3 cellular contexts compared by ENCODE assay signal in genomic region chr19:17625043-17625442, GRCh38.
TF ChIP-seq lines count a peak whose summit lies in the region.

No MANE protein-coding gene starts in this region.

TF ChIP-seq in A549, 52 proteins besides CTCF, POLR2A, EP300 and RAD21:
- TF ChIP-seq ZFP36 (IDR thresholded peaks at IDR 0.05; ENCODE audit: borderline replicate concordance, partially characterized antibody) (peak; percentile 15), SMC3 (IDR thresholded peaks at IDR 0.05) (no peak)

TF ChIP-seq in K562, 482 proteins besides CTCF, POLR2A, EP300 and RAD21 (continues in another document):
- TF ChIP-seq ZNF408 (CRISPR knock-in tag; IDR thresholded peaks at IDR 0.05; ENCODE audit: low read depth) (no peak), PPARD (CRISPR knock-in tag; IDR thresholded peaks at IDR 0.05) (no peak), CCNT2 (IDR thresholded peaks at IDR 0.05; ENCODE audit: borderline replicate concordance, extremely low read depth, insufficient read length, low read depth, low read length) (no peak), RBM25 (IDR thresholded peaks at IDR 0.05; ENCODE audit: low read depth, low read length, severe bottlenecking) (peak; percentile 26), IFI16 (CRISPR knock-in tag; IDR thresholded peaks at IDR 0.05) (no peak), KDM1A (IDR thresholded peaks at IDR 0.05) (peak in 1 of 2 experiments; percentile 41; a peak in 1 of 4 replicates), MTA2 (IDR thresholded peaks at IDR 0.05; ENCODE audit: low read depth) (no peak), CHD2 (IDR thresholded peaks at IDR 0.05; ENCODE audit: low read depth, low read length) (no peak), BCOR (IDR thresholded peaks at IDR 0.05) (peak; percentile 76), STAG1 (CRISPR knock-in tag; IDR thresholded peaks at IDR 0.05; ENCODE audit: borderline replicate concordance) (no peak), FOXK1 (CRISPR knock-in tag; IDR thresholded peaks at IDR 0.05; ENCODE audit: borderline replicate concordance) (no peak), ZNF146 (CRISPR knock-in tag; IDR thresholded peaks at IDR 0.05; ENCODE audit: unreplicated experiment) (no peak), TFAP4 (CRISPR knock-in tag; IDR thresholded peaks at IDR 0.05; ENCODE audit: borderline replicate concordance) (no peak), BCL6 (CRISPR knock-in tag; IDR thresholded peaks at IDR 0.05) (no peak), ZFP36 (IDR thresholded peaks at IDR 0.05; ENCODE audit: low read depth, low read length, partially characterized antibody) (peak; percentile 56), ZNF263 (CRISPR knock-in tag; IDR thresholded peaks at IDR 0.05; ENCODE audit: borderline replicate concordance) (no peak)
- TF ChIP-seq, protein P1, sequence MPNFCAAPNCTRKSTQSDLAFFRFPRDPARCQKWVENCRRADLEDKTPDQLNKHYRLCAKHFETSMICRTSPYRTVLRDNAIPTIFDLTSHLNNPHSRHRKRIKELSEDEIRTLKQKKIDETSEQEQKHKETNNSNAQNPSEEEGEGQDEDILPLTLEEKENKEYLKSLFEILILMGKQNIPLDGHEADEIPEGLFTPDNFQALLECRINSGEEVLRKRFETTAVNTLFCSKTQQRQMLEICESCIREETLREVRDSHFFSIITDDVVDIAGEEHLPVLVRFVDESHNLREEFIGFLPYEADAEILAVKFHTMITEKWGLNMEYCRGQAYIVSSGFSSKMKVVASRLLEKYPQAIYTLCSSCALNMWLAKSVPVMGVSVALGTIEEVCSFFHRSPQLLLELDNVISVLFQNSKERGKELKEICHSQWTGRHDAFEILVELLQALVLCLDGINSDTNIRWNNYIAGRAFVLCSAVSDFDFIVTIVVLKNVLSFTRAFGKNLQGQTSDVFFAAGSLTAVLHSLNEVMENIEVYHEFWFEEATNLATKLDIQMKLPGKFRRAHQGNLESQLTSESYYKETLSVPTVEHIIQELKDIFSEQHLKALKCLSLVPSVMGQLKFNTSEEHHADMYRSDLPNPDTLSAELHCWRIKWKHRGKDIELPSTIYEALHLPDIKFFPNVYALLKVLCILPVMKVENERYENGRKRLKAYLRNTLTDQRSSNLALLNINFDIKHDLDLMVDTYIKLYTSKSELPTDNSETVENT (CRISPR knock-in tag; IDR thresholded peaks at IDR 0.05), result no peak

TF ChIP-seq in H1, 55 proteins besides CTCF, POLR2A, EP300 and RAD21:
- no peak for TF ChIP-seq CHD2 (IDR thresholded peaks at IDR 0.05; ENCODE audit: low read length)
- TF ChIP-seq KDM4A (IDR thresholded peaks at IDR 0.05; ENCODE audit: low read depth, low read length, severe bottlenecking), result no peak
- TF ChIP-seq TBP (IDR thresholded peaks at IDR 0.05; ENCODE audit: low read depth, low read length), result no peak
- no peak for TF ChIP-seq SUZ12 (IDR thresholded peaks at IDR 0.05; ENCODE audit: low read length)
- no peak for TF ChIP-seq POU5F1 (IDR thresholded peaks at IDR 0.05; ENCODE audit: low read depth, low read length)
- TF ChIP-seq GTF2F1 (IDR thresholded peaks at IDR 0.05; ENCODE audit: borderline replicate concordance, low read depth, low read length), result no peak
- TF ChIP-seq RNF2 (IDR thresholded peaks at IDR 0.05; ENCODE audit: borderline replicate concordance, low read depth, low read length, missing control alignments, poor library complexity, severe bottlenecking), result no peak
- TF ChIP-seq EZH2 (IDR thresholded peaks at IDR 0.05; ENCODE audit: low read depth, low read length, severe bottlenecking), result no peak
- TF ChIP-seq TAF7 (optimal IDR thresholded peaks at IDR 0.05; ENCODE audit: borderline replicate concordance, low read depth, low read length), result no peak
- TF ChIP-seq BCL11A (IDR thresholded peaks at IDR 0.05; ENCODE audit: low read depth in 2 of 2, low read length in 2 of 2), result no peak
- no peak for TF ChIP-seq SIN3A (conservative IDR thresholded peaks at IDR 0.05 in 1 of 2, IDR thresholded peaks at IDR 0.05 in 1 of 2; ENCODE audit: low read depth in 1 of 2, low read length in 2 of 2)
TF ChIP-seq in H1: peak in this region for 0.
